In genomic region chr19:32421589-32422361, GRCh38 we compare ENCODE assay signal across 1 cellular context.
A peak's percentile ranks its signal among the peaks of the same experiment; 100 is the strongest.
TF ChIP-seq lines count a peak whose summit lies in the region.

No MANE protein-coding gene starts in this region.

TF ChIP-seq in K562, 482 proteins besides CTCF, POLR2A, EP300 and RAD21 (continued from another document and continues in another):
- TF ChIP-seq HBP1 (CRISPR knock-in tag; IDR thresholded peaks at IDR 0.05) (no peak), POLR2H (tag; IDR thresholded peaks at IDR 0.05; ENCODE audit: low read depth) (peak; percentile 52), PHF8 (IDR thresholded peaks at IDR 0.05; ENCODE audit: borderline replicate concordance, low read length) (peak; percentile 21; the same call in 1 of the 2 replicates), TBL1XR1 (IDR thresholded peaks at IDR 0.05; ENCODE audit: low read length in 2 of 2) (peak in 1 of 2 experiments; percentile 86; a peak in 2 of 4 replicates), ZC3H4 (CRISPR knock-in tag; IDR thresholded peaks at IDR 0.05; ENCODE audit: borderline replicate concordance) (no peak), FOXJ2 (tag; IDR thresholded peaks at IDR 0.05) (peak; percentile 82), CHD2 (IDR thresholded peaks at IDR 0.05; ENCODE audit: low read depth, low read length) (no peak), KAT2B (IDR thresholded peaks at IDR 0.05; ENCODE audit: low read depth, low read length) (no peak), SMARCB1 (IDR thresholded peaks at IDR 0.05; ENCODE audit: insufficient read length, low read depth) (no peak), PHF21A (IDR thresholded peaks at IDR 0.05; ENCODE audit: borderline replicate concordance, low read depth) (peak; percentile 24; the same call in 1 of the 2 replicates), ZEB2 (IDR thresholded peaks at IDR 0.05) (peak; percentile 71; the same call in 1 of the 2 replicates), MLLT1 (IDR thresholded peaks at IDR 0.05) (peak in 1 of 2 experiments; percentile 95; a peak in 2 of 4 replicates), ESRRA (IDR thresholded peaks at IDR 0.05; ENCODE audit: borderline replicate concordance, low read depth) (peak; percentile 22; the same call in 1 of the 2 replicates), ZFP1 (CRISPR knock-in tag; IDR thresholded peaks at IDR 0.05) (no peak), TAF1 (IDR thresholded peaks at IDR 0.05; ENCODE audit: control insufficient read depth, extremely low read depth, insufficient read depth, low read length, severe bottlenecking) (no peak), ZNF77 (CRISPR knock-in tag; IDR thresholded peaks at IDR 0.05) (no peak), NCOA4 (IDR thresholded peaks at IDR 0.05; ENCODE audit: partially characterized antibody) (no peak), ZNF407 (IDR thresholded peaks at IDR 0.05; ENCODE audit: low read depth) (no peak), NR1H2 (CRISPR knock-in tag; IDR thresholded peaks at IDR 0.05) (no peak), THAP7 (CRISPR knock-in tag; IDR thresholded peaks at IDR 0.05) (no peak), SLC30A9 (CRISPR knock-in tag; IDR thresholded peaks at IDR 0.05) (no peak), TCFL5 (CRISPR knock-in tag; conservative IDR thresholded peaks at IDR 0.05) (no peak)
- TF ChIP-seq, protein P1, sequence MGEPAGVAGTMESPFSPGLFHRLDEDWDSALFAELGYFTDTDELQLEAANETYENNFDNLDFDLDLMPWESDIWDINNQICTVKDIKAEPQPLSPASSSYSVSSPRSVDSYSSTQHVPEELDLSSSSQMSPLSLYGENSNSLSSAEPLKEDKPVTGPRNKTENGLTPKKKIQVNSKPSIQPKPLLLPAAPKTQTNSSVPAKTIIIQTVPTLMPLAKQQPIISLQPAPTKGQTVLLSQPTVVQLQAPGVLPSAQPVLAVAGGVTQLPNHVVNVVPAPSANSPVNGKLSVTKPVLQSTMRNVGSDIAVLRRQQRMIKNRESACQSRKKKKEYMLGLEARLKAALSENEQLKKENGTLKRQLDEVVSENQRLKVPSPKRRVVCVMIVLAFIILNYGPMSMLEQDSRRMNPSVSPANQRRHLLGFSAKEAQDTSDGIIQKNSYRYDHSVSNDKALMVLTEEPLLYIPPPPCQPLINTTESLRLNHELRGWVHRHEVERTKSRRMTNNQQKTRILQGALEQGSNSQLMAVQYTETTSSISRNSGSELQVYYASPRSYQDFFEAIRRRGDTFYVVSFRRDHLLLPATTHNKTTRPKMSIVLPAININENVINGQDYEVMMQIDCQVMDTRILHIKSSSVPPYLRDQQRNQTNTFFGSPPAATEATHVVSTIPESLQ (CRISPR knock-in tag; IDR thresholded peaks at IDR 0.05) = no peak
- TF ChIP-seq, protein P2, sequence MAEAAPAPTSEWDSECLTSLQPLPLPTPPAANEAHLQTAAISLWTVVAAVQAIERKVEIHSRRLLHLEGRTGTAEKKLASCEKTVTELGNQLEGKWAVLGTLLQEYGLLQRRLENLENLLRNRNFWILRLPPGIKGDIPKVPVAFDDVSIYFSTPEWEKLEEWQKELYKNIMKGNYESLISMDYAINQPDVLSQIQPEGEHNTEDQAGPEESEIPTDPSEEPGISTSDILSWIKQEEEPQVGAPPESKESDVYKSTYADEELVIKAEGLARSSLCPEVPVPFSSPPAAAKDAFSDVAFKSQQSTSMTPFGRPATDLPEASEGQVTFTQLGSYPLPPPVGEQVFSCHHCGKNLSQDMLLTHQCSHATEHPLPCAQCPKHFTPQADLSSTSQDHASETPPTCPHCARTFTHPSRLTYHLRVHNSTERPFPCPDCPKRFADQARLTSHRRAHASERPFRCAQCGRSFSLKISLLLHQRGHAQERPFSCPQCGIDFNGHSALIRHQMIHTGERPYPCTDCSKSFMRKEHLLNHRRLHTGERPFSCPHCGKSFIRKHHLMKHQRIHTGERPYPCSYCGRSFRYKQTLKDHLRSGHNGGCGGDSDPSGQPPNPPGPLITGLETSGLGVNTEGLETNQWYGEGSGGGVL (CRISPR knock-in tag; IDR thresholded peaks at IDR 0.05) = no peak
- TF ChIP-seq, protein P3, sequence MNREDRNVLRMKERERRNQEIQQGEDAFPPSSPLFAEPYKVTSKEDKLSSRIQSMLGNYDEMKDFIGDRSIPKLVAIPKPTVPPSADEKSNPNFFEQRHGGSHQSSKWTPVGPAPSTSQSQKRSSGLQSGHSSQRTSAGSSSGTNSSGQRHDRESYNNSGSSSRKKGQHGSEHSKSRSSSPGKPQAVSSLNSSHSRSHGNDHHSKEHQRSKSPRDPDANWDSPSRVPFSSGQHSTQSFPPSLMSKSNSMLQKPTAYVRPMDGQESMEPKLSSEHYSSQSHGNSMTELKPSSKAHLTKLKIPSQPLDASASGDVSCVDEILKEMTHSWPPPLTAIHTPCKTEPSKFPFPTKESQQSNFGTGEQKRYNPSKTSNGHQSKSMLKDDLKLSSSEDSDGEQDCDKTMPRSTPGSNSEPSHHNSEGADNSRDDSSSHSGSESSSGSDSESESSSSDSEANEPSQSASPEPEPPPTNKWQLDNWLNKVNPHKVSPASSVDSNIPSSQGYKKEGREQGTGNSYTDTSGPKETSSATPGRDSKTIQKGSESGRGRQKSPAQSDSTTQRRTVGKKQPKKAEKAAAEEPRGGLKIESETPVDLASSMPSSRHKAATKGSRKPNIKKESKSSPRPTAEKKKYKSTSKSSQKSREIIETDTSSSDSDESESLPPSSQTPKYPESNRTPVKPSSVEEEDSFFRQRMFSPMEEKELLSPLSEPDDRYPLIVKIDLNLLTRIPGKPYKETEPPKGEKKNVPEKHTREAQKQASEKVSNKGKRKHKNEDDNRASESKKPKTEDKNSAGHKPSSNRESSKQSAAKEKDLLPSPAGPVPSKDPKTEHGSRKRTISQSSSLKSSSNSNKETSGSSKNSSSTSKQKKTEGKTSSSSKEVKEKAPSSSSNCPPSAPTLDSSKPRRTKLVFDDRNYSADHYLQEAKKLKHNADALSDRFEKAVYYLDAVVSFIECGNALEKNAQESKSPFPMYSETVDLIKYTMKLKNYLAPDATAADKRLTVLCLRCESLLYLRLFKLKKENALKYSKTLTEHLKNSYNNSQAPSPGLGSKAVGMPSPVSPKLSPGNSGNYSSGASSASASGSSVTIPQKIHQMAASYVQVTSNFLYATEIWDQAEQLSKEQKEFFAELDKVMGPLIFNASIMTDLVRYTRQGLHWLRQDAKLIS (CRISPR knock-in tag; IDR thresholded peaks at IDR 0.05) = no peak
- TF ChIP-seq, protein P4, sequence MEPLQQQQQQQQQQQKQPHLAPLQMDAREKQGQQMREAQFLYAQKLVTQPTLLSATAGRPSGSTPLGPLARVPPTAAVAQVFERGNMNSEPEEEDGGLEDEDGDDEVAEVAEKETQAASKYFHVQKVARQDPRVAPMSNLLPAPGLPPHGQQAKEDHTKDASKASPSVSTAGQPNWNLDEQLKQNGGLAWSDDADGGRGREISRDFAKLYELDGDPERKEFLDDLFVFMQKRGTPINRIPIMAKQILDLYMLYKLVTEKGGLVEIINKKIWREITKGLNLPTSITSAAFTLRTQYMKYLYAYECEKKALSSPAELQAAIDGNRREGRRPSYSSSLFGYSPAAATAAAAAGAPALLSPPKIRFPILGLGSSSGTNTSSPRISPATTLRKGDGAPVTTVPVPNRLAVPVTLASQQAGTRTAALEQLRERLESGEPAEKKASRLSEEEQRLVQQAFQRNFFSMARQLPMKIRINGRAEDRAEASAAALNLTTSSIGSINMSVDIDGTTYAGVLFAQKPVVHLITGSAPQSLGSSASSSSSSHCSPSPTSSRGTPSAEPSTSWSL (CRISPR knock-in tag; IDR thresholded peaks at IDR 0.05; ENCODE audit: borderline replicate concordance) = no peak
